17 cellular contexts compared by ENCODE assay signal in the genomic region with DNA sequence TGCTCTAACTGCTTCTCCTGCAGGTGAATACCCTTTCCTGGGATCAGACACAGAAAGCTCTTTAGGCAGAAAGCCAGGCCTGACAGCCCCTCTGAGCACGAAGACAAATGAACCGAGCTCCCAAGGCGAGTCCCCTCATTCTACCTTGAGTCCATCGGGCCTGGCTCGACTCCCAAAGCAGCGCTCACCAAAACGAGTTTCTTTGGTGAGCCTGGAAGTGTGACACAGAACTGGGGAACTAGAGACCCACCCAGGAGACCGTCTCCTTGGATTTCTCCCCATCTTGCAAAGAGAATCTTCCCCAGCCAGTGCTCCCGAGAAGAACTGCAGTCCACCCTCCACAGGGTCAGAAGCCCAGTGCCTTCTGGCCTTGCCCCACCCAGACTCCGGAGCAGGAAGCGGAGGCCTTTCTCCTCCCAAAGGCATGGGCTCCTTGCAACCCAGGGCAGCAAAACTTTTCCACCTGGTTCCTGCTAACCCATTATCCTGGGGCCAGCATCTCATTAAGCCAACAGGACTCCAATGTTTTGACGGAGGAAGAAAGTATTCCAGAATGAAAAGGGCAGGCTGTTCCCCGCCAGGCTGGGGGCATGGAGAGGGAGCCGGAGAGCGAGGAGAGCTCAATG.
DNase-seq lines count a peak whose midpoint lies in the region; ATAC-seq and TF ChIP-seq lines count a peak whose summit lies in the region.
"Had no signal": no experiment of that assay in that cellular context is flagged by ENCODE, and none has a peak within 500 bp of the region (broad histone marks: within the 10 kb centered on the region; RNA-seq: fewer than 3 reads in every experiment).

No MANE protein-coding gene starts in this region.

- H3K79me2 ChIP-seq in osteoblast (ENCODE audit: insufficient read depth, low read length): no peaks in the 10 kb centered on the region

- no peaks in the 10 kb centered on the region for H4K20me1 ChIP-seq in osteoblast (ENCODE audit: insufficient read depth, low read length)

- no peaks in the 10 kb centered on the region for H3K4me1 ChIP-seq in osteoblast (ENCODE audit: insufficient read depth, low read length)
- H3K4me1 ChIP-seq: A549; BLaER1 treated with 17β-estradiol and CSF1 and Interleukin-3, amounts not matched to agents 10 nM and 100 nM; HAP-1 had no signal

- POLR2A ChIA-PET in RWPE1 (lab: Yijun Ruan, JAX; ENCODE audit: low non-redundant PET): no interaction called here

- H3K27ac ChIP-seq in RWPE1: 0 out of 2 replicates have a peak overlapping the region, but pooled peaks have one; percentile 8
- no peak overlapping the region for H3K27ac ChIP-seq in osteoblast (ENCODE audit: low read depth, low read length)
- H3K27ac ChIP-seq: A549; BLaER1 treated with 17β-estradiol and CSF1 and Interleukin-3, amounts not matched to agents 10 nM and 100 nM had no signal

- in situ Hi-C loops in G401 (cut with HindIII; ENCODE audit: low sequenced_read_pairs): no loop called here

- no peak overlapping the region for H2AFZ ChIP-seq in osteoblast (ENCODE audit: low read length)

- DNase-seq in G401 (ENCODE audit: low spot score): peak; percentile 7
- no peak for DNase-seq in RWPE1 (ENCODE audit: low spot score)
- peak; percentile 67 for DNase-seq in mesenteric fat pad (ENCODE audit: low spot score)
- DNase-seq in osteoblast (ENCODE audit: insufficient read length, low spot score, missing footprints): peak; percentile 56
- DNase-seq in NCI-H2029 (lab: John Stamatoyannopoulos, UW): no peak
- no peak for DNase-seq in NCI-H1417 treated with DMSO at 0.1 percent for 48 hours (lab: John Stamatoyannopoulos, UW)
- DNase-seq: DMS 273 treated with DMSO at 0.1 percent for 48 hours, IMR-90, Karpas-422, MM.1S, NCI-H1092 treated with DMSO at 0.1 percent for 48 hours, NCI-H446, SIG-M5 had no signal

- no peak overlapping the region for H3K4me2 ChIP-seq in osteoblast (ENCODE audit: insufficient read depth, low read length)
- H3K4me2 ChIP-seq: A549; BLaER1 treated with 17β-estradiol and CSF1 and Interleukin-3, amounts not matched to agents 10 nM and 100 nM had no signal

- TF ChIP-seq CTCF in RWPE1 (conservative IDR thresholded peaks at IDR 0.05; ENCODE audit: low read depth): no peak
- no peak for TF ChIP-seq CTCF in osteoblast (IDR thresholded peaks at IDR 0.05; ENCODE audit: extremely low read depth, low read depth, low read length)

- H3K9me3 ChIP-seq in osteoblast (ENCODE audit: low read depth, low read length): no peaks in the 10 kb centered on the region
- H3K9me3 ChIP-seq: A549; BLaER1 treated with 17β-estradiol and CSF1 and Interleukin-3, amounts not matched to agents 10 nM and 100 nM; HAP-1 had no signal

- CTCF ChIA-PET in RWPE1 (lab: Yijun Ruan, JAX): no interaction called here

- ATAC-seq in GM18861 (IDR thresholded peaks at IDR 0.05; ENCODE audit: unreplicated experiment): no peak
- ATAC-seq: A549 had no signal

- no peak overlapping the region for H3K4me3 ChIP-seq in osteoblast (ENCODE audit: insufficient read depth, low read length)
- H3K4me3 ChIP-seq: A549; BLaER1 treated with 17β-estradiol and CSF1 and Interleukin-3, amounts not matched to agents 10 nM and 100 nM; HAP-1 had no signal

- peaks cover 26% of the 10 kb centered on the region for H3K27me3 ChIP-seq in osteoblast (ENCODE audit: insufficient read depth, low read length)
- H3K27me3 ChIP-seq: BLaER1 treated with 17β-estradiol and CSF1 and Interleukin-3, amounts not matched to agents 10 nM and 100 nM had no signal

- H3K36me3 ChIP-seq in osteoblast (ENCODE audit: insufficient read depth, low read length): no peaks in the 10 kb centered on the region
- H3K36me3 ChIP-seq: BLaER1 treated with 17β-estradiol and CSF1 and Interleukin-3, amounts not matched to agents 10 nM and 100 nM; HAP-1 had no signal

Comparison
In these comparisons a context has a peak if more than half of its experiments do, and no peak if none do; other contexts are left out.
1. DNase-seq: peak in G401 (single experiment), mesenteric fat pad (single experiment) and osteoblast (single experiment); none in RWPE1 (single experiment), NCI-H2029 (single experiment) and NCI-H1417 treated with DMSO at 0.1 percent for 48 hours (single experiment).